9 cellular contexts compared by ENCODE assay signal in genomic region chr3:25468866-25469319, GRCh38. TPM values are rescaled to one million over a fixed set of nuclear protein-coding genes. Genes with fewer than 3 reads are reported as not detected.
DNase-seq lines count a peak whose midpoint lies in the region; TF ChIP-seq lines count a peak whose summit lies in the region.
"Had no signal": no experiment of that assay in that cellular context is flagged by ENCODE, and none has a peak within 500 bp of the region (broad histone marks: within the 10 kb centered on the region; RNA-seq: fewer than 3 reads in every experiment).

No MANE protein-coding gene starts in this region.

- H3K9me3 ChIP-seq in endodermal cell (ENCODE audit: control insufficient read depth, low read length) (no peaks in the 10 kb centered on the region), liver (ENCODE audit: control insufficient read depth in 4 of 4, low read length in 3 of 4) (no peaks in the 10 kb centered on the region), spleen (no peaks in the 10 kb centered on the region)

- H3K9ac ChIP-seq in endodermal cell (ENCODE audit: extremely low read depth, low read length, poor library complexity, severe bottlenecking) (no peak overlapping the region), liver (ENCODE audit: low read depth in 1 of 2, low read length in 2 of 2) (no peak overlapping the region)

- peaks cover 9% of the 10 kb centered on the region for H3K36me3 Mint-ChIP-seq in endodermal cell (ENCODE audit: low read depth)

- H3K4me3 ChIP-seq in HFF-Myc (replicated peaks; ENCODE audit: low read depth, low read length) (no peak overlapping the region), endodermal cell (ENCODE audit: low read length) (no peak overlapping the region), liver (ENCODE audit: low read depth in 1 of 3, low read length in 3 of 3) (no peak overlapping the region), spleen (no peak overlapping the region)

- peaks cover 38% of the 10 kb centered on the region for H3K4me1 Mint-ChIP-seq in endodermal cell
- H3K4me1 Mint-ChIP-seq: activated CD4-positive, alpha-beta memory T cell treated with anti-CD3 and anti-CD28 coated beads, Interleukin-2, amount 10 ng/mL, durations not matched to agents 7 days and 5 days had no signal

- no peaks in the 10 kb centered on the region for H3K27me3 ChIP-seq in endodermal cell (ENCODE audit: control insufficient read depth, insufficient read depth, low read length, poor library complexity, severe bottlenecking)
- H3K27me3 ChIP-seq in liver (ENCODE audit: control insufficient read depth in 4 of 4, insufficient read depth in 4 of 4, low read length in 3 of 4): no peaks in the 10 kb centered on the region
- H3K27me3 ChIP-seq in spleen (replicated peaks in 1 of 7): no peaks in the 10 kb centered on the region

- TF ChIP-seq POLR2A in spleen (IDR thresholded peaks at IDR 0.05): no peak

- TF ChIP-seq CTCF in HFF-Myc (IDR thresholded peaks at IDR 0.05; ENCODE audit: low read depth, low read length, missing control alignments) (peak; percentile 25), endodermal cell (conservative IDR thresholded peaks at IDR 0.05) (peak; percentile 62), liver (IDR thresholded peaks at IDR 0.05; ENCODE audit: low read depth, low read length, missing input control) (no peak), spleen (IDR thresholded peaks at IDR 0.05 in 8 of 11, conservative IDR thresholded peaks at IDR 0.05 in 3 of 11) (peak in 10 of 11 experiments; percentile 11 to 61 (median 42))

- H3K4me1 ChIP-seq in endodermal cell (ENCODE audit: control insufficient read depth, insufficient read depth, low read length): peaks cover 9% of the 10 kb centered on the region
- peaks cover 0 to 4% (median 1%) of the 10 kb centered on the region in 4 donors for H3K4me1 ChIP-seq in liver (ENCODE audit: control insufficient read depth in 4 of 4, insufficient read depth in 4 of 4, low read length in 3 of 4)
- H3K4me1 ChIP-seq in spleen: peaks cover 15 to 38% (median 29%) of the 10 kb centered on the region in 6 donors

- intact Hi-C loops in spleen (cut with DNase I; ENCODE audit: low total_unique reads): no loop called here

- no peak overlapping the region for H3K4me3 Mint-ChIP-seq in endodermal cell
- H3K4me3 Mint-ChIP-seq: activated CD4-positive, alpha-beta memory T cell treated with anti-CD3 and anti-CD28 coated beads, Interleukin-2, amount 10 ng/mL, durations not matched to agents 7 days and 5 days had no signal

- H3K27ac Mint-ChIP-seq in endodermal cell: no peak overlapping the region
- H3K27ac Mint-ChIP-seq: activated CD4-positive, alpha-beta memory T cell treated with anti-CD3 and anti-CD28 coated beads, Interleukin-2, amount 10 ng/mL, durations not matched to agents 7 days and 5 days had no signal

- H3K27ac ChIP-seq in endodermal cell (ENCODE audit: low read depth, low read length) (no peak overlapping the region), liver (ENCODE audit: low read depth in 1 of 2, low read length in 2 of 2) (peak overlapping the region in 1 of 2 donors; percentile 58), spleen (peak overlapping the region in 4 of 8 donors; percentile 67 to 81 (median 69))

- no peaks in the 10 kb centered on the region for H3K27me3 Mint-ChIP-seq in endodermal cell (ENCODE audit: insufficient read depth)

- H3K36me3 ChIP-seq in endodermal cell (ENCODE audit: control insufficient read depth, insufficient read depth, low read length) (peaks cover 12% of the 10 kb centered on the region), liver (ENCODE audit: control insufficient read depth in 4 of 4, insufficient read depth in 3 of 4, low read depth in 1 of 4, low read length in 3 of 4) (no peaks in the 10 kb centered on the region), spleen (no peaks in the 10 kb centered on the region)

- H3K9me3 Mint-ChIP-seq in endodermal cell: no peaks in the 10 kb centered on the region
- H3K9me3 Mint-ChIP-seq: activated CD4-positive, alpha-beta memory T cell treated with anti-CD3 and anti-CD28 coated beads, Interleukin-2, amount 10 ng/mL, durations not matched to agents 7 days and 5 days had no signal

- 80 to 91% methylated on average over 4 to 6 of the region's 6 CpGs for WGBS in endodermal cell (ENCODE audit: insufficient coverage in 1 of 2, insufficient read length in 1 of 2), 2 experiments
- WGBS in liver: 71% methylated on average over 6 of the region's 6 CpGs
- 41 to 57% (median 54%) methylated on average over 6 of the region's 6 CpGs for WGBS in spleen, 5 donors

- TF ChIP-seq RAD21 in liver (IDR thresholded peaks at IDR 0.05): peak in 1 of 2 donors; percentile 25

- no peak for DNase-seq in HFF-Myc (ENCODE audit: extremely low read depth, low read depth)
- peak; percentile 69 for DNase-seq in endodermal cell
- peak; percentile 81 for DNase-seq in spleen
- no peak for DNase-seq in Kasumi-1 (lab: John Stamatoyannopoulos, UW)
- no peak for DNase-seq in NCI-H345 (lab: John Stamatoyannopoulos, UW)
- DNase-seq in NCI-H748 (lab: John Stamatoyannopoulos, UW; ENCODE audit: unreplicated experiment): no peak
- no peak for DNase-seq in stimulated activated CD4-positive, alpha-beta T cell treated with anti-CD3 and anti-CD28 coated beads, Interleukin-1b, Interleukin-23, amount 100 ng/mL, for 48 hours
- DNase-seq: activated CD4-positive, alpha-beta memory T cell treated with anti-CD3 and anti-CD28 coated beads, Interleukin-2, amount 10 ng/mL, durations not matched to agents 7 days and 5 days had no signal

TF ChIP-seq in liver, 16 proteins besides CTCF, POLR2A, EP300 and RAD21:
- no peak for TF ChIP-seq HNF4A (conservative IDR thresholded peaks at IDR 0.05)
- peak; percentile 45 for TF ChIP-seq NR2F2 (IDR thresholded peaks at IDR 0.05)

RNA-seq across cellular contexts. Expression of gene RARB, which starts 40.8 kb away (rescaled TPM):
- total RNA-seq in endodermal cell (10 to 100 TPM; 21.5 to 21.9 TPM), liver (1 to 10 TPM; 2.4 to 3.3 TPM), spleen (10 to 100 TPM in 2 of 7 donors, 1 to 10 TPM in 5; 6.4 to 13.0 (median 9.4) TPM)
- polyA plus RNA-seq in endodermal cell (2013, experiment 1 of 2): 10.8 TPM
- polyA plus RNA-seq in endodermal cell (2013, experiment 2 of 2): 8.2 TPM
- polyA plus RNA-seq in liver (1 to 10 TPM; 2.1 to 2.2 TPM), spleen (1 to 10 TPM; 1.5 to 2.3 (median 1.9) TPM)
- total RNA-seq: activated CD4-positive, alpha-beta memory T cell treated with anti-CD3 and anti-CD28 coated beads, Interleukin-2, amount 10 ng/mL, durations not matched to agents 7 days and 5 days had no signal

Comparison
In these comparisons a context has a peak if more than half of its experiments do, and no peak if none do; other contexts are left out.
1. DNase-seq: peak in endodermal cell (single experiment) and spleen (single experiment); none in HFF-Myc (single experiment), Kasumi-1 (0 of 2), NCI-H345 (single experiment), NCI-H748 (single experiment) and stimulated activated CD4-positive, alpha-beta T cell treated with anti-CD3 and anti-CD28 coated beads, Interleukin-1b, Interleukin-23, amount 100 ng/mL, for 48 hours (single experiment).